In genomic region chr17:50100480-50100883, GRCh38 we compare ENCODE assay signal across 15 cellular contexts. TPM values are rescaled to one million over a fixed set of nuclear protein-coding genes. Genes with fewer than 3 reads are reported as not detected.
DNase-seq lines count a peak whose midpoint lies in the region; ATAC-seq and TF ChIP-seq lines count a peak whose summit lies in the region.
"Had no signal": no experiment of that assay in that cellular context is flagged by ENCODE, and none has a peak within 500 bp of the region (broad histone marks: within the 10 kb centered on the region; RNA-seq: fewer than 3 reads in every experiment).

No MANE protein-coding gene starts in this region.

- peaks cover 7% of the 10 kb centered on the region for H3K36me3 Mint-ChIP-seq in neural progenitor cell

- H3K27ac ChIP-seq in heart right ventricle (peak overlapping the region in 8 of 10 donors; percentile 20 to 97 (median 92)), left ventricle myocardium inferior (replicated peaks) (peak overlapping the region; percentile 97), neural progenitor cell (no peak overlapping the region), SJCRH30 (no peak overlapping the region)

- H3K4me1 Mint-ChIP-seq in neural progenitor cell: peaks cover 39% of the 10 kb centered on the region

- DNase-seq in heart right ventricle (no peak), left ventricle myocardium superior (no peak), left ventricle myocardium inferior (no peak), neural progenitor cell (ENCODE audit: low spot score) (no peak), SJCRH30 (no peak), cerebellum (ENCODE audit: low spot score) (no peak)
- DNase-seq: activated CD4-positive, alpha-beta T cell treated with anti-CD3 and anti-CD28 coated beads, Interleukin-2, amount 10 ng/mL, durations not matched to agents 24 days and 14 days; activated effector memory CD4-positive, alpha-beta T cell treated with Interleukin-2 at 50 U/mL for 16 hours; DMS53; KBM-7; mammary epithelial cell; NCI-H1694; T-helper 1 cell had no signal

- no peak overlapping the region for H3K4me2 ChIP-seq in neural progenitor cell

- H3K9me3 Mint-ChIP-seq in neural progenitor cell: no peaks in the 10 kb centered on the region
- H3K9me3 Mint-ChIP-seq: activated CD4-positive, alpha-beta T cell treated with anti-CD3 and anti-CD28 coated beads, Interleukin-2, amount 10 ng/mL, durations not matched to agents 24 days and 14 days had no signal

- no peaks in the 10 kb centered on the region for H3F3A ChIP-seq in neural progenitor cell (ENCODE audit: low read depth)

- H3K79me2 ChIP-seq in neural progenitor cell (ENCODE audit: low read depth): peaks cover 11% of the 10 kb centered on the region

- H3K27me3 ChIP-seq in heart right ventricle (no peaks in the 10 kb centered on the region), left ventricle myocardium inferior (ENCODE audit: low read depth) (no peaks in the 10 kb centered on the region), neural progenitor cell (no peaks in the 10 kb centered on the region), SJCRH30 (no peaks in the 10 kb centered on the region)

- intact Hi-C loops in heart right ventricle (cut with DNase I) (loop anchor here in 1 of 10 donors (5.0 kb wide), 1 partner anchor 77 kb away; no protein-coding TSS in a partner anchor), left ventricle myocardium superior (cut with micrococcal nuclease) (loop anchor here (10.0 kb wide), 1 partner anchor 64 kb away; the partner anchor contains the start of gene SGCA), left ventricle myocardium inferior (cut with micrococcal nuclease) (no loop called here)

- no peak overlapping the region for H3K4me3 Mint-ChIP-seq in neural progenitor cell
- H3K4me3 Mint-ChIP-seq: activated CD4-positive, alpha-beta T cell treated with anti-CD3 and anti-CD28 coated beads, Interleukin-2, amount 10 ng/mL, durations not matched to agents 24 days and 14 days had no signal

- TF ChIP-seq CTCF in heart right ventricle (IDR thresholded peaks at IDR 0.05) (no peak), left ventricle myocardium inferior (IDR thresholded peaks at IDR 0.05; ENCODE audit: borderline replicate concordance) (no peak), neural progenitor cell (IDR thresholded peaks at IDR 0.05) (no peak)

- H3K9ac ChIP-seq in neural progenitor cell: no peak overlapping the region

- peak overlapping the region; percentile 89 for H3K27ac Mint-ChIP-seq in neural progenitor cell
- H3K27ac Mint-ChIP-seq: activated CD4-positive, alpha-beta T cell treated with anti-CD3 and anti-CD28 coated beads, Interleukin-2, amount 10 ng/mL, durations not matched to agents 24 days and 14 days had no signal

- peaks cover 0 to 77% (median 36%) of the 10 kb centered on the region in 9 donors for H3K36me3 ChIP-seq in heart right ventricle
- peaks cover 51% of the 10 kb centered on the region for H3K36me3 ChIP-seq in left ventricle myocardium inferior
- no peaks in the 10 kb centered on the region for H3K36me3 ChIP-seq in neural progenitor cell
- no peaks in the 10 kb centered on the region for H3K36me3 ChIP-seq in SJCRH30

- ATAC-seq in heart right ventricle (no peak), left ventricle myocardium superior (no peak), GM18498 (IDR thresholded peaks at IDR 0.05; ENCODE audit: unreplicated experiment) (no peak), HG03520 (IDR thresholded peaks at IDR 0.05; ENCODE audit: unreplicated experiment) (no peak)

- peaks cover 7% of the 10 kb centered on the region for H4K20me1 ChIP-seq in neural progenitor cell (ENCODE audit: low read depth)

- H3K9me3 ChIP-seq in heart right ventricle (no peaks in the 10 kb centered on the region), left ventricle myocardium inferior (replicated peaks) (no peaks in the 10 kb centered on the region), neural progenitor cell (ENCODE audit: low read depth) (no peaks in the 10 kb centered on the region), SJCRH30 (replicated peaks) (no peaks in the 10 kb centered on the region)

- H3K4me1 ChIP-seq in heart right ventricle: peaks cover 22 to 84% (median 59%) of the 10 kb centered on the region in 9 donors
- peaks cover 78% of the 10 kb centered on the region for H3K4me1 ChIP-seq in left ventricle myocardium inferior
- H3K4me1 ChIP-seq in neural progenitor cell: peaks cover 20% of the 10 kb centered on the region
- H3K4me1 ChIP-seq in SJCRH30: peaks cover 13% of the 10 kb centered on the region

- peaks cover 17% of the 10 kb centered on the region for H3K27me3 Mint-ChIP-seq in neural progenitor cell (ENCODE audit: insufficient read depth, low read depth)
- H3K27me3 Mint-ChIP-seq: activated CD4-positive, alpha-beta T cell treated with anti-CD3 and anti-CD28 coated beads, Interleukin-2, amount 10 ng/mL, durations not matched to agents 24 days and 14 days had no signal

- H3K4me3 ChIP-seq in heart right ventricle: no peak overlapping the region
- H3K4me3 ChIP-seq in left ventricle myocardium inferior: peak overlapping the region; percentile 55
- no peak overlapping the region for H3K4me3 ChIP-seq in neural progenitor cell
- no peak overlapping the region for H3K4me3 ChIP-seq in SJCRH30

- no peak overlapping the region for H2AFZ ChIP-seq in neural progenitor cell (replicated peaks)

- WGBS in heart right ventricle, 2 donors: 69 to 74% methylated on average over 5 of the region's 5 CpGs

RNA-seq across cellular contexts. Expression of gene PDK2, which starts 5.3 kb away (rescaled TPM):
- total RNA-seq in heart right ventricle (100 to 1,000 TPM; 161 to 337 (median 231) TPM), left ventricle myocardium superior (277 TPM), left ventricle myocardium inferior (206 TPM), neural progenitor cell (ENCODE audit: low replicate concordance) (12.6 and 17.3 TPM in 2 replicates), cerebellum (21.3 TPM)
- 100 to 1,000 TPM in 1 of 2 donors, 10 to 100 TPM in 1; 88.1 to 129 TPM for polyA plus RNA-seq in heart right ventricle
- total RNA-seq in SJCRH30 (2014; rRNA removed; shearing (Covaris generic)): 10.7 and 12.5 TPM in 2 replicates

RNA-seq across cellular contexts. Expression of gene SAMD14, which starts 29.5 kb away (rescaled TPM):
- total RNA-seq in heart right ventricle (1 to 10 TPM; 1.5 to 3.8 (median 1.9) TPM), left ventricle myocardium superior (1.2 TPM), left ventricle myocardium inferior (1.6 TPM), neural progenitor cell (ENCODE audit: low replicate concordance) (8.7 and 27.9 TPM in 2 replicates), cerebellum (26.2 TPM)
- 1 to 10 TPM; 1.9 to 3.8 TPM for polyA plus RNA-seq in heart right ventricle
- 2.4 and 3.1 TPM in 2 replicates for total RNA-seq in SJCRH30 (2014; rRNA removed; shearing (Covaris generic))

RNA-seq across cellular contexts. Expression of gene ITGA3, which starts 44.6 kb away (rescaled TPM):
- total RNA-seq in heart right ventricle (10 to 100 TPM; 12.5 to 44.2 (median 22.5) TPM), left ventricle myocardium superior (16.5 TPM), left ventricle myocardium inferior (17.0 TPM), neural progenitor cell (ENCODE audit: low replicate concordance) (7.7 and 11.9 TPM in 2 replicates), cerebellum (22.9 TPM)
- polyA plus RNA-seq in heart right ventricle: 10 to 100 TPM; 26.1 to 39.9 TPM
- 2.9 and 3.7 TPM in 2 replicates for total RNA-seq in SJCRH30 (2014; rRNA removed; shearing (Covaris generic))

RNA-seq across cellular contexts. Expression of gene PPP1R9B, which starts 50.0 kb away (rescaled TPM):
- 10 to 100 TPM; 17.3 to 45.4 (median 26.9) TPM for total RNA-seq in heart right ventricle
- polyA plus RNA-seq in heart right ventricle: 10 to 100 TPM; 22.4 to 42.7 TPM
- 37.6 TPM for total RNA-seq in left ventricle myocardium superior
- total RNA-seq in left ventricle myocardium inferior: 33.0 TPM
- 12.0 and 31.4 TPM in 2 replicates for total RNA-seq in neural progenitor cell (ENCODE audit: low replicate concordance)
- 32.1 TPM in 2 replicates for total RNA-seq in SJCRH30 (2014; rRNA removed; shearing (Covaris generic))
- total RNA-seq in cerebellum: 29.1 TPM

Comparison
In these comparisons a context has a peak if more than half of its experiments do, and no peak if none do; other contexts are left out.
1. H3K27ac ChIP-seq: peak in heart right ventricle (8 of 10) and left ventricle myocardium inferior (single experiment); none in neural progenitor cell (single experiment) and SJCRH30 (single experiment).